1 cellular context compared by ENCODE assay signal in the genomic region with DNA sequence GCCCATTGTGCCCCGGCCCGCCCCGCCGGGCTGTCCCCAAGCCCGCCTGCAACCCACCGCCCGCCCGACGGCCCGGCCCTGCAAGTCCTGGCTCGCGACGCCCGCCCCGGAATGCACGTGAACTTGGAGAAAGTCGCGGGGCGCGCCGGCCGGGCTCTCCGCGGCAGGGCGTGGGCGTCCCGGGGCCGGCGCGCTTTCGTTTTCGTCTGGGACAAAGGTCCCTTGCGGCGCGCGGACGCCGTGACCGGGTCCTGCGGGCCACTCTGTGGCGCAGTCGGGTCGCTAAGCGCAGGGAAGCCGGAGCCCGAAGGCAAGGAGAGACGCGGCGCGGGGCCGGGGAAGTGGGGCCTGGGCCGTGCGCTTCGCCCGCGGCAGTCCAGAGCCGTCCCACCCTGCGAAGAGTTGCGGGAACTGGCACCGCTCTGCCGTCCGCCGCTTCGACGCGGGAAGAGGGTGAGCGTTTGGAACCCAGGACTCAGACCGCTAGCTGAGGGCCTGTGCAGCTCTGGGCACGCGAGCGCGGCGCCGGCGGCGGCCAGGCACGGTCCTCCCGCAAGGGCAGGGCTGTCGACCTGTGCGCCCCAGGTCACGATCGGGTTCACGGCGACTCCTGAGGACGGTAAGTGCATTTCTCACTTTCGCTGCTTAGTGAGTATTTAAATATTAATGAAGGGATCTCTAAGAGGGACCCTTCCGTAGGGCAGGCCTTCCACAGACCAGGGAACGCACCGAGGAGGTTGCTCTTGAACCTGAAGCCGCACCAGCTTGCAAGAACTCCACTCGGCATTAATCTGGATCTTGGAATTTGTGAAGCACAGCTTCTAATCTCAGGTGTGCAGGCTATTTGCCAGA.
TF ChIP-seq lines count a peak whose summit lies in the region.

No MANE protein-coding gene starts in this region.

TF ChIP-seq in HepG2, 621 proteins besides CTCF, POLR2A, EP300 and RAD21 (continued from another document):
- TF ChIP-seq, protein P1, sequence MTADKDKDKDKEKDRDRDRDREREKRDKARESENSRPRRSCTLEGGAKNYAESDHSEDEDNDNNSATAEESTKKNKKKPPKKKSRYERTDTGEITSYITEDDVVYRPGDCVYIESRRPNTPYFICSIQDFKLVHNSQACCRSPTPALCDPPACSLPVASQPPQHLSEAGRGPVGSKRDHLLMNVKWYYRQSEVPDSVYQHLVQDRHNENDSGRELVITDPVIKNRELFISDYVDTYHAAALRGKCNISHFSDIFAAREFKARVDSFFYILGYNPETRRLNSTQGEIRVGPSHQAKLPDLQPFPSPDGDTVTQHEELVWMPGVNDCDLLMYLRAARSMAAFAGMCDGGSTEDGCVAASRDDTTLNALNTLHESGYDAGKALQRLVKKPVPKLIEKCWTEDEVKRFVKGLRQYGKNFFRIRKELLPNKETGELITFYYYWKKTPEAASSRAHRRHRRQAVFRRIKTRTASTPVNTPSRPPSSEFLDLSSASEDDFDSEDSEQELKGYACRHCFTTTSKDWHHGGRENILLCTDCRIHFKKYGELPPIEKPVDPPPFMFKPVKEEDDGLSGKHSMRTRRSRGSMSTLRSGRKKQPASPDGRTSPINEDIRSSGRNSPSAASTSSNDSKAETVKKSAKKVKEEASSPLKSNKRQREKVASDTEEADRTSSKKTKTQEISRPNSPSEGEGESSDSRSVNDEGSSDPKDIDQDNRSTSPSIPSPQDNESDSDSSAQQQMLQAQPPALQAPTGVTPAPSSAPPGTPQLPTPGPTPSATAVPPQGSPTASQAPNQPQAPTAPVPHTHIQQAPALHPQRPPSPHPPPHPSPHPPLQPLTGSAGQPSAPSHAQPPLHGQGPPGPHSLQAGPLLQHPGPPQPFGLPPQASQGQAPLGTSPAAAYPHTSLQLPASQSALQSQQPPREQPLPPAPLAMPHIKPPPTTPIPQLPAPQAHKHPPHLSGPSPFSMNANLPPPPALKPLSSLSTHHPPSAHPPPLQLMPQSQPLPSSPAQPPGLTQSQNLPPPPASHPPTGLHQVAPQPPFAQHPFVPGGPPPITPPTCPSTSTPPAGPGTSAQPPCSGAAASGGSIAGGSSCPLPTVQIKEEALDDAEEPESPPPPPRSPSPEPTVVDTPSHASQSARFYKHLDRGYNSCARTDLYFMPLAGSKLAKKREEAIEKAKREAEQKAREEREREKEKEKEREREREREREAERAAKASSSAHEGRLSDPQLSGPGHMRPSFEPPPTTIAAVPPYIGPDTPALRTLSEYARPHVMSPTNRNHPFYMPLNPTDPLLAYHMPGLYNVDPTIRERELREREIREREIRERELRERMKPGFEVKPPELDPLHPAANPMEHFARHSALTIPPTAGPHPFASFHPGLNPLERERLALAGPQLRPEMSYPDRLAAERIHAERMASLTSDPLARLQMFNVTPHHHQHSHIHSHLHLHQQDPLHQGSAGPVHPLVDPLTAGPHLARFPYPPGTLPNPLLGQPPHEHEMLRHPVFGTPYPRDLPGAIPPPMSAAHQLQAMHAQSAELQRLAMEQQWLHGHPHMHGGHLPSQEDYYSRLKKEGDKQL (CRISPR knock-in tag; IDR thresholded peaks at IDR 0.05; ENCODE audit: low read depth), result no peak
- TF ChIP-seq PCBP2 (optimal IDR thresholded peaks at IDR 0.05; ENCODE audit: low read depth, low read length, poor library complexity, severe bottlenecking) (no peak), PHF5A (CRISPR knock-in tag; IDR thresholded peaks at IDR 0.05; ENCODE audit: low read depth, unreplicated experiment) (no peak)
